Comparison of ENCODE assay signal across 10 cellular contexts in the genomic region with DNA sequence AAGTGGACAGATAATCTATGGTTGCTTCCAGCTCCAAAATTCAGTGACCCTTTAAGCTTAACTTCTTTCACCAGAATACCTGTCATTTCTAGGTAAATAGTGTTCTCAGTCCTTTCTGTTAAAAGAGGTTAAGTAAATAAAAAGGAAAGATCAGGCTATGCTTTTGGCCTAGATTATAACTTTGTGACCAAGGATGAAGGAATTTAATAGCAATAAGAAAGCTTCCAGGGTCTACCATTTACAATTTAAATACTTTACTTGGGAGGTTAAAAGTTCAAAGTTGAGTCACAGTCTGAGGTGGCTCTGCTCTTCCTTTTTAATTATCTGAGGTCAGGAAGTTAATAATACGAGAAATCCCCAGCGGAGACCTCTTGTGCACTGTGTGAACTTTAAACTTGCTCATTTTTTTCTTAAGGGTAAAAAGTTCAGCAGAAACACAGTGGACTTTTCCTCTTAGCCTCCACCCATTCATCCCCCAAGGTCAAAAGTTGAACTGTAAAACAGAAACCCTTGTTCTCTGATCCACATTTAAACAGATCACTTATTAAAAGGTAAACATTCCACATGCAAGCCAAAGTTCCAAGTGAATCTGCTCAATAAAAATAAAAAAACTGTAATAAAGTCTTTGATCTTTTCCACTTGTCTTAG.
DNase-seq lines count a peak whose midpoint lies in the region; ATAC-seq and TF ChIP-seq lines count a peak whose summit lies in the region.
"Had no signal": no experiment of that assay in that cellular context is flagged by ENCODE, and none has a peak within 500 bp of the region (broad histone marks: within the 10 kb centered on the region; RNA-seq: fewer than 3 reads in every experiment).

No MANE protein-coding gene starts in this region.

- TF ChIP-seq CTCF in OCI-LY3 (IDR thresholded peaks at IDR 0.05; ENCODE audit: low read depth, low read length) (no peak), left ventricle myocardium inferior (IDR thresholded peaks at IDR 0.05; ENCODE audit: borderline replicate concordance) (no peak), colonic mucosa (IDR thresholded peaks at IDR 0.05) (no peak)

- no peak overlapping the region for H3K4me3 ChIP-seq in BLaER1
- H3K4me3 ChIP-seq in OCI-LY3 (ENCODE audit: low read length): peak overlapping the region; percentile 37
- no peak overlapping the region for H3K4me3 ChIP-seq in left ventricle myocardium inferior
- no peak overlapping the region for H3K4me3 ChIP-seq in colonic mucosa

- H2AFZ ChIP-seq in OCI-LY3 (ENCODE audit: low read depth, low read length): no peak overlapping the region

- H4K20me1 ChIP-seq in BLaER1 (no peaks in the 10 kb centered on the region), OCI-LY3 (ENCODE audit: insufficient read depth, low read length) (no peaks in the 10 kb centered on the region)

- no peaks in the 10 kb centered on the region for H3K79me2 ChIP-seq in OCI-LY3 (ENCODE audit: low read length)

- H3K4me1 ChIP-seq in BLaER1: peaks cover 13% of the 10 kb centered on the region
- H3K4me1 ChIP-seq in OCI-LY3 (ENCODE audit: low read length): peaks cover 62% of the 10 kb centered on the region
- peaks cover 51% of the 10 kb centered on the region for H3K4me1 ChIP-seq in left ventricle myocardium inferior
- H3K4me1 ChIP-seq in colonic mucosa: no peaks in the 10 kb centered on the region

- H3K27me3 ChIP-seq in BLaER1: no peaks in the 10 kb centered on the region
- no peaks in the 10 kb centered on the region for H3K27me3 ChIP-seq in OCI-LY3 (ENCODE audit: low read depth, low read length)
- no peaks in the 10 kb centered on the region for H3K27me3 ChIP-seq in left ventricle myocardium inferior (ENCODE audit: low read depth)
- no peaks in the 10 kb centered on the region for H3K27me3 ChIP-seq in colonic mucosa

- H3K36me3 ChIP-seq in BLaER1 (no peaks in the 10 kb centered on the region), OCI-LY3 (replicated peaks; ENCODE audit: low read depth, low read length) (no peaks in the 10 kb centered on the region), left ventricle myocardium inferior (no peaks in the 10 kb centered on the region), colonic mucosa (no peaks in the 10 kb centered on the region)

- H3K27ac ChIP-seq in BLaER1 (no peak overlapping the region), OCI-LY3 (ENCODE audit: low read length) (peak overlapping the region; percentile 21; the same call in 1 of the 2 replicates), left ventricle myocardium inferior (replicated peaks) (peak overlapping the region; percentile 29), colonic mucosa (no peak overlapping the region)

- H3K9me3 ChIP-seq in BLaER1 (no peaks in the 10 kb centered on the region; the same call in 1 of the 2 replicates), OCI-LY3 (ENCODE audit: insufficient read depth, low read length) (0 out of 2 replicates have a peak, but pooled peaks cover 2% of the 10 kb centered on the region), left ventricle myocardium inferior (replicated peaks) (no peaks in the 10 kb centered on the region), colonic mucosa (no peaks in the 10 kb centered on the region)

- intact Hi-C loops in left ventricle myocardium inferior (cut with micrococcal nuclease): no loop called here
- intact Hi-C loops in colonic mucosa (cut with DNase I): no loop called here

- H3K4me2 ChIP-seq in BLaER1: peak overlapping the region; percentile 32; the same call in 1 of the 2 replicates
- peak overlapping the region; percentile 54 for H3K4me2 ChIP-seq in OCI-LY3 (ENCODE audit: low read length)

- ATAC-seq in GM19438 (IDR thresholded peaks at IDR 0.05; ENCODE audit: low read depth, unreplicated experiment) (peak; percentile 37), GM19467 (IDR thresholded peaks at IDR 0.05; ENCODE audit: unreplicated experiment) (no peak)

- DNase-seq in left ventricle myocardium inferior: no peak
- no peak for DNase-seq in stimulated activated CD4-positive, alpha-beta T cell treated with anti-CD3 and anti-CD28 coated beads, Interleukin-4, amount 100 ng/mL, for 4 hours
- no peak for DNase-seq in AG08395 (ENCODE audit: low spot score)
- DNase-seq in colonic mucosa: no peak
- DNase-seq: DND-41, NCI-H510A had no signal

- H3K9ac ChIP-seq in BLaER1 (no peak overlapping the region), OCI-LY3 (ENCODE audit: low read length) (no peak overlapping the region), colonic mucosa (ENCODE audit: low read depth in 2 of 2, low read length in 2 of 2) (no peak overlapping the region)

Comparison
In these comparisons a context has a peak if more than half of its experiments do, and no peak if none do; other contexts are left out.
1. H3K27ac ChIP-seq: peak in OCI-LY3 (single experiment) and left ventricle myocardium inferior (single experiment); none in BLaER1 (single experiment) and colonic mucosa (single experiment).